ENCODE assay signal across 23 cellular contexts in genomic region chr1:31768407-31768806, GRCh38. TPM values are rescaled to one million over a fixed set of nuclear protein-coding genes. Genes with fewer than 3 reads are reported as not detected.
"Had no signal": no experiment of that assay in that cellular context is flagged by ENCODE, and none has a peak within 500 bp of the region (broad histone marks: within the 10 kb centered on the region; RNA-seq: fewer than 3 reads in every experiment).

No MANE protein-coding gene starts in this region.

- H3K27ac Mint-ChIP-seq: activated naive CD4-positive, alpha-beta T cell treated with anti-CD3 and anti-CD28 coated beads, Interleukin-2, amount 10 ng/mL, durations not matched to agents 7 days and 5 days; dendritic cell treated with granulocyte-macrophage colony-stimulating factor and Interleukin-4, amounts not matched to agents 40 ng/mL and 50 ng/mL, for 4 days had no signal

- H3K36me3 ChIP-seq: adrenal gland, esophagus muscularis mucosa, gastroesophageal sphincter, heart right ventricle, left ventricle myocardium inferior, neutrophil, right lobe of liver, tibial nerve had no signal

- H3K4me3 Mint-ChIP-seq: activated naive CD4-positive, alpha-beta T cell treated with anti-CD3 and anti-CD28 coated beads, Interleukin-2, amount 10 ng/mL, durations not matched to agents 7 days and 5 days; dendritic cell treated with granulocyte-macrophage colony-stimulating factor and Interleukin-4, amounts not matched to agents 40 ng/mL and 50 ng/mL, for 4 days had no signal

- H3K9me3 ChIP-seq: adrenal gland, esophagus muscularis mucosa, gastroesophageal sphincter, heart right ventricle, left ventricle myocardium inferior, neutrophil, right lobe of liver, tibial nerve had no signal

- H3K9me3 Mint-ChIP-seq: activated naive CD4-positive, alpha-beta T cell treated with anti-CD3 and anti-CD28 coated beads, Interleukin-2, amount 10 ng/mL, durations not matched to agents 7 days and 5 days; dendritic cell treated with granulocyte-macrophage colony-stimulating factor and Interleukin-4, amounts not matched to agents 40 ng/mL and 50 ng/mL, for 4 days had no signal

- DNase-seq: activated CD4-positive, CD25-positive, alpha-beta regulatory T cell; activated effector memory CD4-positive, alpha-beta T cell treated with Interleukin-2 at 50 U/mL for 16 hours; activated naive CD4-positive, alpha-beta T cell treated with anti-CD3 and anti-CD28 coated beads, Interleukin-2, amount 10 ng/mL, durations not matched to agents 7 days and 5 days; activated T-cell treated with anti-CD3 and anti-CD28 coated beads for 4 hours; adrenal gland; effector CD8-positive, alpha-beta T cell; heart right ventricle; left ventricle myocardium inferior; mammary epithelial cell; right lobe of liver; stimulated activated CD4-positive, alpha-beta T cell treated with anti-CD3 and anti-CD28 coated beads, Interleukin-4, amount 100 ng/mL, for 4 hours; stimulated activated naive CD4-positive, alpha-beta T cell treated with Interleukin-2 at 50 U/mL for 16 hours had no signal

- FAIRE-seq: astrocyte, bronchial epithelial cell, urothelium cell line had no signal

- H3K36me3 Mint-ChIP-seq: activated naive CD4-positive, alpha-beta T cell treated with anti-CD3 and anti-CD28 coated beads, Interleukin-2, amount 10 ng/mL, durations not matched to agents 7 days and 5 days had no signal

- H3K27ac ChIP-seq: adrenal gland, esophagus muscularis mucosa, gastroesophageal sphincter, heart right ventricle, left ventricle myocardium inferior, neutrophil, parathyroid adenoma, right lobe of liver, tibial nerve had no signal

- H3K4me3 ChIP-seq: adrenal gland, esophagus muscularis mucosa, gastroesophageal sphincter, heart right ventricle, left ventricle myocardium inferior, right lobe of liver, smooth muscle cell, tibial nerve had no signal

- ATAC-seq: gastroesophageal sphincter, heart right ventricle, right lobe of liver had no signal

RNA-seq across cellular contexts. Expression of gene SPOCD1, which starts 47.4 kb away (rescaled TPM):
- total RNA-seq: cerebellum, left ventricle myocardium inferior had no signal
